In the genomic region with DNA sequence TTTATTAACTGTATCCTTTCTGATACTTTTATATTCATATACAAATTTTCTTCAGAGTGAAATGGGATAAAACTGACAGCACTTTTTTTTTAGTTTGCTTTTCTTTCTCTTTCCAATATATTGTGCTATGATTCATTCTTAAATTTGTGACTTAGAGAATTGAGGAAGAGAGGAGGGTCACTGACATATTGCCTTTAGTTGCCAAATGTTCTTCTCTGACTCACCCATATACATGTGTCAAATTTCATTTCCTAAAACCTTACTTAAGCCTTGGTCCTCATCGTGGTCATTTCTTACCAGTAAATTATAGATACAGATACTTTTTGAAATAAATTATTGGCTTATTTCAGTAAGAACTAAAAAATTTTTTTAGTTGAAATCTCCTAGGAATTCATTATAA, we compare ENCODE assay signal across 1 cellular context.
TF ChIP-seq lines count a peak whose summit lies in the region.

No MANE protein-coding gene starts in this region.

TF ChIP-seq in HepG2, 621 proteins besides CTCF, POLR2A, EP300 and RAD21 (continued from another document):
- TF ChIP-seq, protein P1, sequence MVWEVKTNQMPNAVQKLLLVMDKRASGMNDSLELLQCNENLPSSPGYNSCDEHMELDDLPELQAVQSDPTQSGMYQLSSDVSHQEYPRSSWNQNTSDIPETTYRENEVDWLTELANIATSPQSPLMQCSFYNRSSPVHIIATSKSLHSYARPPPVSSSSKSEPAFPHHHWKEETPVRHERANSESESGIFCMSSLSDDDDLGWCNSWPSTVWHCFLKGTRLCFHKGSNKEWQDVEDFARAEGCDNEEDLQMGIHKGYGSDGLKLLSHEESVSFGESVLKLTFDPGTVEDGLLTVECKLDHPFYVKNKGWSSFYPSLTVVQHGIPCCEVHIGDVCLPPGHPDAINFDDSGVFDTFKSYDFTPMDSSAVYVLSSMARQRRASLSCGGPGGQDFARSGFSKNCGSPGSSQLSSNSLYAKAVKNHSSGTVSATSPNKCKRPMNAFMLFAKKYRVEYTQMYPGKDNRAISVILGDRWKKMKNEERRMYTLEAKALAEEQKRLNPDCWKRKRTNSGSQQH (CRISPR knock-in tag; IDR thresholded peaks at IDR 0.05; ENCODE audit: low read depth) = no peak
- TF ChIP-seq ZC3H4 (CRISPR knock-in tag; IDR thresholded peaks at IDR 0.05; ENCODE audit: borderline replicate concordance) = no peak
- TF ChIP-seq REPIN1 (CRISPR knock-in tag; IDR thresholded peaks at IDR 0.05; ENCODE audit: borderline replicate concordance, low read depth) = no peak
- TF ChIP-seq, protein P2, sequence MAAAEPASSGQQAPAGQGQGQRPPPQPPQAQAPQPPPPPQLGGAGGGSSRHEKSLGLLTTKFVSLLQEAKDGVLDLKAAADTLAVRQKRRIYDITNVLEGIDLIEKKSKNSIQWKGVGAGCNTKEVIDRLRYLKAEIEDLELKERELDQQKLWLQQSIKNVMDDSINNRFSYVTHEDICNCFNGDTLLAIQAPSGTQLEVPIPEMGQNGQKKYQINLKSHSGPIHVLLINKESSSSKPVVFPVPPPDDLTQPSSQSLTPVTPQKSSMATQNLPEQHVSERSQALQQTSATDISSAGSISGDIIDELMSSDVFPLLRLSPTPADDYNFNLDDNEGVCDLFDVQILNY (CRISPR knock-in tag; conservative IDR thresholded peaks at IDR 0.05) = no peak
- TF ChIP-seq, protein P3, sequence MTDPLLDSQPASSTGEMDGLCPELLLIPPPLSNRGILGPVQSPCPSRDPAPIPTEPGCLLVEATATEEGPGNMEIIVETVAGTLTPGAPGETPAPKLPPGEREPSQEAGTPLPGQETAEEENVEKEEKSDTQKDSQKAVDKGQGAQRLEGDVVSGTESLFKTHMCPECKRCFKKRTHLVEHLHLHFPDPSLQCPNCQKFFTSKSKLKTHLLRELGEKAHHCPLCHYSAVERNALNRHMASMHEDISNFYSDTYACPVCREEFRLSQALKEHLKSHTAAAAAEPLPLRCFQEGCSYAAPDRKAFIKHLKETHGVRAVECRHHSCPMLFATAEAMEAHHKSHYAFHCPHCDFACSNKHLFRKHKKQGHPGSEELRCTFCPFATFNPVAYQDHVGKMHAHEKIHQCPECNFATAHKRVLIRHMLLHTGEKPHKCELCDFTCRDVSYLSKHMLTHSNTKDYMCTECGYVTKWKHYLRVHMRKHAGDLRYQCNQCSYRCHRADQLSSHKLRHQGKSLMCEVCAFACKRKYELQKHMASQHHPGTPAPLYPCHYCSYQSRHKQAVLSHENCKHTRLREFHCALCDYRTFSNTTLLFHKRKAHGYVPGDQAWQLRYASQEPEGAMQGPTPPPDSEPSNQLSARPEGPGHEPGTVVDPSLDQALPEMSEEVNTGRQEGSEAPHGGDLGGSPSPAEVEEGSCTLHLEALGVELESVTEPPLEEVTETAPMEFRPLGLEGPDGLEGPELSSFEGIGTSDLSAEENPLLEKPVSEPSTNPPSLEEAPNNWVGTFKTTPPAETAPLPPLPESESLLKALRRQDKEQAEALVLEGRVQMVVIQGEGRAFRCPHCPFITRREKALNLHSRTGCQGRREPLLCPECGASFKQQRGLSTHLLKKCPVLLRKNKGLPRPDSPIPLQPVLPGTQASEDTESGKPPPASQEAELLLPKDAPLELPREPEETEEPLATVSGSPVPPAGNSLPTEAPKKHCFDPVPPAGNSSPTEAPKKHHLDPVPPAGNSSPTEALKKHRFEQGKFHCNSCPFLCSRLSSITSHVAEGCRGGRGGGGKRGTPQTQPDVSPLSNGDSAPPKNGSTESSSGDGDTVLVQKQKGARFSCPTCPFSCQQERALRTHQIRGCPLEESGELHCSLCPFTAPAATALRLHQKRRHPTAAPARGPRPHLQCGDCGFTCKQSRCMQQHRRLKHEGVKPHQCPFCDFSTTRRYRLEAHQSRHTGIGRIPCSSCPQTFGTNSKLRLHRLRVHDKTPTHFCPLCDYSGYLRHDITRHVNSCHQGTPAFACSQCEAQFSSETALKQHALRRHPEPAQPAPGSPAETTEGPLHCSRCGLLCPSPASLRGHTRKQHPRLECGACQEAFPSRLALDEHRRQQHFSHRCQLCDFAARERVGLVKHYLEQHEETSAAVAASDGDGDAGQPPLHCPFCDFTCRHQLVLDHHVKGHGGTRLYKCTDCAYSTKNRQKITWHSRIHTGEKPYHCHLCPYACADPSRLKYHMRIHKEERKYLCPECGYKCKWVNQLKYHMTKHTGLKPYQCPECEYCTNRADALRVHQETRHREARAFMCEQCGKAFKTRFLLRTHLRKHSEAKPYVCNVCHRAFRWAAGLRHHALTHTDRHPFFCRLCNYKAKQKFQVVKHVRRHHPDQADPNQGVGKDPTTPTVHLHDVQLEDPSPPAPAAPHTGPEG (CRISPR knock-in tag; IDR thresholded peaks at IDR 0.05) = no peak
- TF ChIP-seq ZNF17 (CRISPR knock-in tag; IDR thresholded peaks at IDR 0.05) = no peak
- TF ChIP-seq MAF1 (CRISPR knock-in tag; IDR thresholded peaks at IDR 0.05; ENCODE audit: borderline replicate concordance) = no peak
TF ChIP-seq in HepG2: peak in this region for 0.
